7 cellular contexts compared by ENCODE assay signal in the genomic region with DNA sequence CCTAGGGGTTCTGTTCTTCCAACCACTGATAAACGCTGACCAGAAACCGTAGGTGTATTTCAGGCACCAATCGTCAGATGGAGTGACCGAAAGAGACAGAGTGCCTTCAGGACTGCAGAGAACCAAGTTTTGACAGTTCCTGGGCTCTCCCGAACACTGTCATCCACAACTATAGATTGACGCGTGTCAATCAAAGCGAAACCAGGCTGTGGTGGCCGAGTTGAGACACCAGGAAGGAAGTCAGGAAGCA. TPM values are rescaled to one million over a fixed set of nuclear protein-coding genes. Genes with fewer than 3 reads are reported as not detected.
A peak's percentile ranks its signal among the peaks of the same experiment; 100 is the strongest.
DNase-seq lines count a peak whose midpoint lies in the region; ATAC-seq, FAIRE-seq and TF ChIP-seq lines count a peak whose summit lies in the region.

No MANE protein-coding gene starts in this region.

- intact Hi-C loops in esophagus squamous epithelium (cut with DNase I), result no loop called here

- peaks cover 5% of the 10 kb centered on the region for H3K4me1 ChIP-seq in RWPE2 (ENCODE audit: insufficient read depth, poor library complexity, severe bottlenecking)
- peaks cover 5 to 60% (median 17%) of the 10 kb centered on the region in 3 donors for H3K4me1 ChIP-seq in esophagus squamous epithelium

- H3K27me3 ChIP-seq in RWPE2 (ENCODE audit: insufficient read depth, poor library complexity, severe bottlenecking) (no peaks in the 10 kb centered on the region), esophagus squamous epithelium (no peaks in the 10 kb centered on the region)

- peaks cover under 1% of the 10 kb centered on the region; the same call in 1 of the 2 replicates for H3K36me3 ChIP-seq in RWPE2 (ENCODE audit: low read depth)
- H3K36me3 ChIP-seq in esophagus squamous epithelium, result peaks cover 0 to 3% (median 0%) of the 10 kb centered on the region in 3 donors

- peak overlapping the region; percentile 88 for H3K27ac ChIP-seq in RWPE2 (ENCODE audit: poor library complexity, severe bottlenecking)
- peak overlapping the region; percentile 96 to 100 (median 98) for H3K27ac ChIP-seq in esophagus squamous epithelium

- TF ChIP-seq CTCF in RWPE2 (IDR thresholded peaks at IDR 0.05; ENCODE audit: poor library complexity, severe bottlenecking) (no peak), esophagus squamous epithelium (IDR thresholded peaks at IDR 0.05) (no peak), retinal pigment epithelial cell (conservative IDR thresholded peaks at IDR 0.05; ENCODE audit: low read depth, low read length) (no peak)

- no peaks in the 10 kb centered on the region for H3K9me3 ChIP-seq in RWPE2 (ENCODE audit: severe bottlenecking)
- no peaks in the 10 kb centered on the region for H3K9me3 ChIP-seq in esophagus squamous epithelium

- DNase-seq in RWPE2 (ENCODE audit: low spot score), result no peak
- DNase-seq in esophagus squamous epithelium (lab: John Stamatoyannopoulos, UW), result no peak
- no peak for DNase-seq in retinal pigment epithelial cell (ENCODE audit: low read depth)
- DNase-seq in frontal cortex (ENCODE audit: low spot score in 2 of 2), result no peak
- DNase-seq in NCI-H446 treated with DMSO at 0.1 percent for 48 hours (lab: John Stamatoyannopoulos, UW), result no peak

- H3K4me3 ChIP-seq in RWPE2 (ENCODE audit: severe bottlenecking), result peak overlapping the region; percentile 54
- peak overlapping the region; percentile 55 to 85 (median 71) for H3K4me3 ChIP-seq in esophagus squamous epithelium
- peak overlapping the region; percentile 85 for H3K4me3 ChIP-seq in retinal pigment epithelial cell (ENCODE audit: low read length)

- 0% methylated on average over 5 of the region's 9 CpGs for WGBS in esophagus squamous epithelium, 2 donors

- ATAC-seq in GM18519 (IDR thresholded peaks at IDR 0.05; ENCODE audit: low FRiP score, unreplicated experiment) (peak; percentile 6), HG02610 (IDR thresholded peaks at IDR 0.05; ENCODE audit: unreplicated experiment) (peak; percentile 27), RWPE2 (ENCODE audit: low read depth) (no peak)

- FAIRE-seq in frontal cortex (lab: Jason Lieb, UNC), result no peak

- TF ChIP-seq POLR2A in esophagus squamous epithelium (IDR thresholded peaks at IDR 0.05), result no peak

RNA-seq across cellular contexts. Expression of a gene that starts 11.9 kb away (rescaled TPM):
- total RNA-seq in esophagus squamous epithelium, result 10 to 100 TPM; 11.2 to 43.7 (median 20.3) TPM
- total RNA-seq in frontal cortex, result 3.7 TPM

RNA-seq across cellular contexts. Expression of a gene that starts 25.6 kb away (rescaled TPM):
- total RNA-seq in esophagus squamous epithelium (10 to 100 TPM in 2 of 4 donors, 1 to 10 TPM in 2; 3.2 to 16.4 (median 11.0) TPM), frontal cortex (9.8 TPM)

RNA-seq across cellular contexts. Expression of a gene that starts 26.8 kb away (rescaled TPM):
- total RNA-seq in esophagus squamous epithelium (10 to 100 TPM in 3 of 4 donors, 1 to 10 TPM in 1; 8.7 to 23.0 (median 17.9) TPM), frontal cortex (22.8 TPM)

RNA-seq across cellular contexts. Expression of a gene that starts 32.3 kb away (rescaled TPM):
- total RNA-seq in esophagus squamous epithelium (10 to 100 TPM in 3 of 4 donors, 1 to 10 TPM in 1; 8.8 to 16.5 (median 13.4) TPM), frontal cortex (7.7 TPM)

RNA-seq across cellular contexts. Expression of a gene that starts 46.1 kb away (rescaled TPM):
- 10 to 100 TPM; 12.7 to 21.7 (median 15.5) TPM for total RNA-seq in esophagus squamous epithelium
- total RNA-seq in frontal cortex, result 23.6 TPM
